ENCODE assay signal across 16 cellular contexts in the genomic region with DNA sequence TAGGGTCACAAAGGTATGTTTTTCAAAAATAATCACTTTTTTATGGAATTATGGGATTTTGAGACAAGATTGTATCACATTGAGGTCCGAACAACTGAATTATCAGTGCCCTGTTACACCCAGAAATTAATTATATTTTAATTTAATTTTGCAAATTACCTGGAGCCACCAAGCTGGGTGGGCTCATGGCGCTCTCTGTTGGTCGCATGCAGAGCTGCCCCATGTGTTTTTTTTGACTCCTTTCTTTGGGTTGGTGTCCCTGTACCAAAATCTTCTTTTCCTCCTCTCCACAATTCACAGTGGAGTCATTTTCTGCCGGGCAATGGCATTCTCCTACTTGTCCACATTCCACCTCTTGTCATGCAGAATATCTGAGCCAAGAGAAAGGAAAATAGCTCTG. TPM values are rescaled to one million over a fixed set of nuclear protein-coding genes. Genes with fewer than 3 reads are reported as not detected.
DNase-seq lines count a peak whose midpoint lies in the region; ATAC-seq and TF ChIP-seq lines count a peak whose summit lies in the region.
"Had no signal": no experiment of that assay in that cellular context is flagged by ENCODE, and none has a peak within 500 bp of the region (broad histone marks: within the 10 kb centered on the region; RNA-seq: fewer than 3 reads in every experiment).

No MANE protein-coding gene starts in this region.

- H3F3A ChIP-seq in OCI-LY1 (ENCODE audit: insufficient read depth, low read length) = no peaks in the 10 kb centered on the region

- H3K9me3 ChIP-seq in OCI-LY1 (ENCODE audit: low read length) = no peaks in the 10 kb centered on the region
- H3K9me3 ChIP-seq: Caco-2, prostate gland had no signal

- H3K9me2 ChIP-seq in OCI-LY1 (ENCODE audit: low read depth, low read length) = no peaks in the 10 kb centered on the region

- peak; percentile 39 for TF ChIP-seq CTCF in C4-2B (conservative IDR thresholded peaks at IDR 0.05)
- peak; percentile 33 for TF ChIP-seq CTCF in OCI-LY1 (IDR thresholded peaks at IDR 0.05; ENCODE audit: low read length)
- TF ChIP-seq CTCF in neural crest cell (conservative IDR thresholded peaks at IDR 0.05) = peak; percentile 46

- no peak overlapping the region for H3K4me3 ChIP-seq in OCI-LY1 (ENCODE audit: low read depth, low read length, poor library complexity, severe bottlenecking)
- H3K4me3 ChIP-seq: prostate gland had no signal

- H3K4me2 ChIP-seq in OCI-LY1 (ENCODE audit: low read length) = no peak overlapping the region

- no peak for ATAC-seq in HG03457 (IDR thresholded peaks at IDR 0.05; ENCODE audit: unreplicated experiment)
- ATAC-seq: stimulated activated naive CD8-positive, alpha-beta T cell treated with anti-CD3 and anti-CD28 coated beads, Interleukin-15, Interleukin-2, amounts not matched to agents 100 U/mL and 50 U/mL, for 24 hours had no signal

- no peak overlapping the region for H2AFZ ChIP-seq in OCI-LY1 (ENCODE audit: low read length)

- no peaks in the 10 kb centered on the region for H4K20me1 ChIP-seq in OCI-LY1 (ENCODE audit: insufficient read depth, low read length)

- no peaks in the 10 kb centered on the region for H3K79me2 ChIP-seq in OCI-LY1 (ENCODE audit: insufficient read depth, low read length)

- H3K4me1 ChIP-seq in OCI-LY1 (ENCODE audit: insufficient read depth, low read length, severe bottlenecking) = no peaks in the 10 kb centered on the region
- H3K4me1 ChIP-seq: Caco-2, prostate gland had no signal

- peaks cover 8% of the 10 kb centered on the region for H3K9me3 Mint-ChIP-seq in neural crest cell

- no peaks in the 10 kb centered on the region for H3K27me3 ChIP-seq in OCI-LY1 (ENCODE audit: insufficient read depth, low read length)

- DNase-seq in epidermal melanocyte (ENCODE audit: insufficient read length, low spot score) (peak; percentile 16), neural crest cell (ENCODE audit: low read depth, low spot score) (no peak), SKM-1 treated with dmso at 0.1 percent for 144 hours (lab: John Stamatoyannopoulos, UW; ENCODE audit: unreplicated experiment) (no peak), DMS 273 treated with DMSO at 0.1 percent for 48 hours (lab: John Stamatoyannopoulos, UW) (no peak)
- DNase-seq in central memory CD4-positive, alpha-beta T cell = no peak
- DNase-seq: activated CD4-positive, alpha-beta T cell treated with anti-CD3 and anti-CD28 coated beads, Interleukin-2, amount 10 ng/mL, durations not matched to agents 7 days and 5 days; activated gamma-delta T cell treated with Interleukin-2 at 50 U/mL for 16 hours; Caco-2; mesendoderm; NCI-H1436; stimulated activated naive CD8-positive, alpha-beta T cell treated with anti-CD3 and anti-CD28 coated beads, Interleukin-15, Interleukin-2, amounts not matched to agents 100 U/mL and 50 U/mL, for 24 hours had no signal

- H3K27me3 Mint-ChIP-seq in neural crest cell (ENCODE audit: low read depth) = no peaks in the 10 kb centered on the region
- H3K27me3 Mint-ChIP-seq: activated CD4-positive, alpha-beta T cell treated with anti-CD3 and anti-CD28 coated beads, Interleukin-2, amount 10 ng/mL, durations not matched to agents 7 days and 5 days had no signal

- no peak overlapping the region for H3K27ac Mint-ChIP-seq in neural crest cell (ENCODE audit: unreplicated experiment)
- H3K27ac Mint-ChIP-seq: activated CD4-positive, alpha-beta T cell treated with anti-CD3 and anti-CD28 coated beads, Interleukin-2, amount 10 ng/mL, durations not matched to agents 7 days and 5 days had no signal

- no peaks in the 10 kb centered on the region for H3K4me1 Mint-ChIP-seq in neural crest cell
- H3K4me1 Mint-ChIP-seq: activated CD4-positive, alpha-beta T cell treated with anti-CD3 and anti-CD28 coated beads, Interleukin-2, amount 10 ng/mL, durations not matched to agents 7 days and 5 days had no signal

- H3K9ac ChIP-seq in OCI-LY1 (ENCODE audit: low read length) = no peak overlapping the region

- no peak overlapping the region for H3K4me3 Mint-ChIP-seq in neural crest cell
- H3K4me3 Mint-ChIP-seq: activated CD4-positive, alpha-beta T cell treated with anti-CD3 and anti-CD28 coated beads, Interleukin-2, amount 10 ng/mL, durations not matched to agents 7 days and 5 days had no signal

- no peaks in the 10 kb centered on the region for H3K36me3 ChIP-seq in OCI-LY1 (ENCODE audit: insufficient read depth, low read length)
- H3K36me3 ChIP-seq: prostate gland had no signal

- H3K36me3 Mint-ChIP-seq in neural crest cell (ENCODE audit: low read depth) = no peaks in the 10 kb centered on the region

- H3K27ac ChIP-seq in C4-2B = no peak overlapping the region
- no peak overlapping the region for H3K27ac ChIP-seq in OCI-LY1 (ENCODE audit: low read depth, low read length, poor library complexity, severe bottlenecking)
- H3K27ac ChIP-seq: prostate gland had no signal

RNA-seq across cellular contexts. Expression of gene FRMD1, which starts 38.9 kb away (rescaled TPM):
- not detected in 2 replicates for total RNA-seq in neural crest cell
- total RNA-seq: activated CD4-positive, alpha-beta T cell treated with anti-CD3 and anti-CD28 coated beads, Interleukin-2, amount 10 ng/mL, durations not matched to agents 7 days and 5 days; H4 had no signal
